19 cellular contexts compared by ENCODE assay signal in the genomic region with DNA sequence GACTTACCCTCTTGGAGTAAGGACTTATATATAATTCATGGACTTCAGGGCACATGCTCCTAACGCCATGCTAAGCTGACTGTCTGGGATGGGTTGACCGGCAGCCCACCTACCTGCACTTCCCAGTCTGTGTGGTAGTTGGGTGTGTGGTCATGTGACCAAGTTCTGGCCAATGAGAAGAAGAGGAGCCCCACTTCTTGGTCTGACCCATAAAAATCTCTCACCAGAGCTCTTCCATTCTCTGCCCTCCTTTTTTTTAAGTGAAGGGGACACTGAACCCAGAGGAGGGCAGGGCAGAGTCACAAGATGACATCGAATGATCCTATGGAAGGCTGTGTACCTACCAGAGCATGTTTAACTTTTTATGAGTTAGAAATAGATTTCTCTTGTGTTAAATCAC.
A peak's percentile ranks its signal among the peaks of the same experiment; 100 is the strongest.
DNase-seq lines count a peak whose midpoint lies in the region; ATAC-seq and TF ChIP-seq lines count a peak whose summit lies in the region.
"Had no signal": no experiment of that assay in that cellular context is flagged by ENCODE, and none has a peak within 500 bp of the region (broad histone marks: within the 10 kb centered on the region; RNA-seq: fewer than 3 reads in every experiment).

No MANE protein-coding gene starts in this region.

- WGBS in adrenal gland, 4 donors: 74 to 90% (median 83%) methylated on average over 3 of the region's 3 CpGs

- peak overlapping the region; percentile 11 to 35 (median 28) for H3K27ac Mint-ChIP-seq in nephron
- H3K27ac Mint-ChIP-seq: activated CD8-positive, alpha-beta T cell treated with anti-CD3 and anti-CD28 coated beads, Interleukin-2, amount 10 ng/mL, durations not matched to agents 7 days and 5 days; activated naive CD8-positive, alpha-beta T cell treated with anti-CD3 and anti-CD28 coated beads for 36 hours; activated T-cell treated with anti-CD3 and anti-CD28 coated beads, Interleukin-2, amount 50 U/mL, for 72 hours; CD14-positive monocyte had no signal

- intact Hi-C loops in left cardiac atrium (cut with DNase I) (no loop called here), adrenal gland (cut with DNase I) (no loop called here)

- TF ChIP-seq POLR2A in adrenal gland (IDR thresholded peaks at IDR 0.05): no peak

- no peaks in the 10 kb centered on the region for H3K9me3 Mint-ChIP-seq in nephron
- H3K9me3 Mint-ChIP-seq: activated naive CD8-positive, alpha-beta T cell treated with anti-CD3 and anti-CD28 coated beads for 36 hours; activated T-cell treated with anti-CD3 and anti-CD28 coated beads, Interleukin-2, amount 50 U/mL, for 72 hours had no signal

- DNase-seq in right atrium auricular region (ENCODE audit: low spot score): no peak
- DNase-seq in left cardiac atrium: no peak
- peak; percentile 29 for DNase-seq in dermis blood vessel endothelial cell
- no peak for DNase-seq in stimulated activated naive CD4-positive, alpha-beta T cell (lab: John Stamatoyannopoulos, UW)
- no peak for DNase-seq in adrenal gland
- no peak for DNase-seq in Kasumi-1 (lab: John Stamatoyannopoulos, UW)
- DNase-seq: activated CD8-positive, alpha-beta T cell treated with anti-CD3 and anti-CD28 coated beads, Interleukin-2, amount 10 ng/mL, durations not matched to agents 7 days and 5 days; activated naive CD8-positive, alpha-beta T cell treated with anti-CD3 and anti-CD28 coated beads for 36 hours; activated T-cell treated with anti-CD3 and anti-CD28 coated beads, Interleukin-2, amount 50 U/mL, for 72 hours; left lung; NCI-H345; thyroid gland had no signal

- no peaks in the 10 kb centered on the region for H3K36me3 ChIP-seq in right atrium auricular region
- H3K36me3 ChIP-seq in adrenal gland (replicated peaks in 1 of 2): no peaks in the 10 kb centered on the region
- H3K36me3 ChIP-seq: left lung, MG63, thyroid gland had no signal

- H3K4me3 ChIP-seq in right atrium auricular region: no peak overlapping the region
- H3K4me3 ChIP-seq in adrenal gland: no peak overlapping the region
- H3K4me3 ChIP-seq: A549, left lung, MG63, thyroid gland had no signal

- no peaks in the 10 kb centered on the region for H3K27me3 Mint-ChIP-seq in nephron (ENCODE audit: low read depth)

- H3K36me3 Mint-ChIP-seq in nephron (ENCODE audit: low read depth): peaks cover 11% of the 10 kb centered on the region
- H3K36me3 Mint-ChIP-seq: CD14-positive monocyte had no signal

- H3K4me1 ChIP-seq in right atrium auricular region: peaks cover 0 to 17% of the 10 kb centered on the region in 2 donors
- H3K4me1 ChIP-seq in adrenal gland (replicated peaks in 1 of 2): no peaks in the 10 kb centered on the region
- H3K4me1 ChIP-seq: A549, left lung, parathyroid adenoma, thyroid gland had no signal

- ATAC-seq in left cardiac atrium: no peak
- no peak for ATAC-seq in GM21576 (IDR thresholded peaks at IDR 0.05; ENCODE audit: unreplicated experiment)
- ATAC-seq: A549; activated CD8-positive, alpha-beta T cell treated with anti-CD3 and anti-CD28 coated beads, Interleukin-2, amount 10 ng/mL, durations not matched to agents 7 days and 5 days; activated T-cell treated with anti-CD3 and anti-CD28 coated beads, Interleukin-2, amount 50 U/mL, for 72 hours; HCT116 had no signal

- H3K4me1 Mint-ChIP-seq in nephron: peaks cover 51% of the 10 kb centered on the region
- H3K4me1 Mint-ChIP-seq: CD14-positive monocyte had no signal

- H3K4me3 Mint-ChIP-seq in nephron: no peak overlapping the region
- H3K4me3 Mint-ChIP-seq: activated CD8-positive, alpha-beta T cell treated with anti-CD3 and anti-CD28 coated beads, Interleukin-2, amount 10 ng/mL, durations not matched to agents 7 days and 5 days; activated naive CD8-positive, alpha-beta T cell treated with anti-CD3 and anti-CD28 coated beads for 36 hours; activated T-cell treated with anti-CD3 and anti-CD28 coated beads, Interleukin-2, amount 50 U/mL, for 72 hours; CD14-positive monocyte had no signal

- H3K27ac ChIP-seq in right atrium auricular region: peak overlapping the region; percentile 26 to 46
- H3K27ac ChIP-seq in adrenal gland: no peak overlapping the region
- H3K27ac ChIP-seq: A549 had no signal

- H3K9me3 ChIP-seq in right atrium auricular region: no peaks in the 10 kb centered on the region
- no peaks in the 10 kb centered on the region for H3K9me3 ChIP-seq in adrenal gland (replicated peaks in 1 of 3)
- H3K9me3 ChIP-seq: A549, left lung, MG63, thyroid gland had no signal

- no peaks in the 10 kb centered on the region for H3K27me3 ChIP-seq in right atrium auricular region
- no peaks in the 10 kb centered on the region for H3K27me3 ChIP-seq in adrenal gland
- H3K27me3 ChIP-seq: left lung, MG63, thyroid gland had no signal

- no peak for TF ChIP-seq CTCF in right atrium auricular region (IDR thresholded peaks at IDR 0.05)
- no peak for TF ChIP-seq CTCF in nephron (IDR thresholded peaks at IDR 0.05; ENCODE audit: unreplicated experiment in 3 of 3)
- no peak for TF ChIP-seq CTCF in adrenal gland (IDR thresholded peaks at IDR 0.05)

Comparison
In these comparisons a context has a peak if more than half of its experiments do, and no peak if none do; other contexts are left out.
1. H3K27ac ChIP-seq: peak in right atrium auricular region (2 of 2); none in adrenal gland (0 of 5).